ENCODE assay signal across 15 cellular contexts in the genomic region with DNA sequence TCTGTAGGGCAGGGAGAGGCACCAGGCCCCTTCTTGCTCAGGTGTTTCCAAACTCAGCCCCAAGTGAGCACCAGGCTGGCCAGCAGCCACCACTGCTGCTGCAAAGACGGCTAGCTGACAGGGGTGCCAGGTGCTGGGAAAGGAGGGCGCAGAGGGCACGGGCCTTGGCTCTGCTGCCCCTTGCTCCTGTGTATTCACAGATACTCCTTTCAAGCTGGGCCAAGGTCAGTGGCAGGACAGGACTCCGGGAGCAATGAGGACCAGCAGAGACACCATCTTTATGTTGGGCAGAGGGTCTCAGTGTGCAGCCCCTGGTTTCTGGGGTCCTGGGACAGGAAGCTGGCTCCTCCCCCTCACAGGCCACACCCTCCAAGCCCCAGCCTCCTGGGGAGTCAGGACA.
"Had no signal": no experiment of that assay in that cellular context is flagged by ENCODE, and none has a peak within 500 bp of the region (broad histone marks: within the 10 kb centered on the region; RNA-seq: fewer than 3 reads in every experiment).

No MANE protein-coding gene starts in this region.

- H3K4me1 ChIP-seq: breast epithelium had no signal

- H3K9me3 ChIP-seq: esophagus squamous epithelium had no signal

- H3K27me3 ChIP-seq: breast epithelium, esophagus squamous epithelium, hepatocyte, stomach had no signal

- H3K27ac ChIP-seq: hepatocyte had no signal

- ATAC-seq: activated CD8-positive, alpha-beta T cell treated with anti-CD3 and anti-CD28 coated beads for 36 hours; left colon; right cardiac atrium had no signal

- H3K79me2 ChIP-seq: hepatocyte had no signal

- H2AFZ ChIP-seq: hepatocyte had no signal

- H3K4me3 Mint-ChIP-seq: activated CD4-positive, alpha-beta T cell treated with anti-CD3 and anti-CD28 coated beads, Interleukin-2, amount 10 ng/mL, durations not matched to agents 24 days and 14 days; activated CD8-positive, alpha-beta T cell treated with anti-CD3 and anti-CD28 coated beads for 36 hours had no signal

- H3K27ac Mint-ChIP-seq: activated CD4-positive, alpha-beta T cell treated with anti-CD3 and anti-CD28 coated beads, Interleukin-2, amount 10 ng/mL, durations not matched to agents 24 days and 14 days; activated CD8-positive, alpha-beta T cell treated with anti-CD3 and anti-CD28 coated beads for 36 hours; activated T-helper 2 cell treated with anti-CD3 and anti-CD28 coated beads, Interferon-gamma antibody, Interleukin-2, Interleukin-4, amounts not matched to agents 10 μg/mL and 5 μg/mL and 100 μg/mL, durations not matched to agents 14 hours and 24 hours and 36 hours had no signal

- DNase-seq: activated CD4-positive, alpha-beta T cell treated with anti-CD3 and anti-CD28 coated beads, Interleukin-2, amount 10 ng/mL, durations not matched to agents 24 days and 14 days; activated CD8-positive, alpha-beta T cell treated with anti-CD3 and anti-CD28 coated beads for 36 hours; activated naive CD4-positive, alpha-beta T cell treated with Interleukin-2 at 50 U/mL for 16 hours; activated T-cell treated with anti-CD3 and anti-CD28 coated beads, Interleukin-2, amount 50 U/mL, for 1 hour; cerebellar nuclear complex; effector memory CD4-positive, alpha-beta T cell; esophagus squamous epithelium; islet precursor cell; left colon; right cardiac atrium; stomach; T1000 had no signal

- H3K4me2 ChIP-seq: hepatocyte had no signal

- H3K9me3 Mint-ChIP-seq: activated CD4-positive, alpha-beta T cell treated with anti-CD3 and anti-CD28 coated beads, Interleukin-2, amount 10 ng/mL, durations not matched to agents 24 days and 14 days; activated CD8-positive, alpha-beta T cell treated with anti-CD3 and anti-CD28 coated beads for 36 hours; activated T-helper 2 cell treated with anti-CD3 and anti-CD28 coated beads, Interferon-gamma antibody, Interleukin-2, Interleukin-4, amounts not matched to agents 10 μg/mL and 5 μg/mL and 100 μg/mL, durations not matched to agents 14 hours and 24 hours and 36 hours had no signal

- H3K27me3 Mint-ChIP-seq: activated CD4-positive, alpha-beta T cell treated with anti-CD3 and anti-CD28 coated beads, Interleukin-2, amount 10 ng/mL, durations not matched to agents 24 days and 14 days; activated CD8-positive, alpha-beta T cell treated with anti-CD3 and anti-CD28 coated beads for 36 hours had no signal

- H3K4me3 ChIP-seq: breast epithelium, esophagus squamous epithelium, hepatocyte, stomach had no signal
